In the genomic region with DNA sequence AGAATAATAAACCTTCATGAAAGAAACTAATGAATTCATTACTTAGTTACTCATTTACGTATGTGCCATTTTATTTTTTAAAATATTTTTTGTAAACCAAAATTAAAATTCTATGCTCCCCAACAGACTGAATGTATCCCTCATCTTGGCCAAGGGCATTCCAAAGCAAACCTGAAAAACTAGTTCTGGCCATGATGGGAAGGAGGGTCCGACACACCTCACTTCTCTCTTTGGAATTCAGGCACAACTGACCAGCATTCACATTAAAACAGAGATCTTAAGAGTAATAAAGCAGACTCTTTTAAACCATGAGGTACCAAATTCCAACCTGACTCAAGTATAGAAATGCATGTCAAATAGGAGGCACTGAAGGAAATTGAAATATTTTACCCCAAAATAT, we compare ENCODE assay signal across 19 cellular contexts.
"Had no signal": no experiment of that assay in that cellular context is flagged by ENCODE, and none has a peak within 500 bp of the region (broad histone marks: within the 10 kb centered on the region; RNA-seq: fewer than 3 reads in every experiment).

No MANE protein-coding gene starts in this region.

- H3K36me3 ChIP-seq: heart left ventricle, left ventricle myocardium inferior, lower lobe of right lung, right atrium auricular region, stomach, upper lobe of left lung, uterus had no signal

- H3K9me3 Mint-ChIP-seq: memory B cell had no signal

- H3K4me1 ChIP-seq: heart left ventricle, left ventricle myocardium inferior, lower lobe of right lung, right atrium auricular region, stomach, upper lobe of left lung, uterus had no signal

- H3K27me3 Mint-ChIP-seq: memory B cell; naive thymus-derived CD4-positive, alpha-beta T cell had no signal

- H3K4me3 ChIP-seq: coronary artery, heart left ventricle, left ventricle myocardium inferior, lower lobe of right lung, right atrium auricular region, stomach, upper lobe of left lung, uterus had no signal

- H3K27ac Mint-ChIP-seq: memory B cell; naive thymus-derived CD4-positive, alpha-beta T cell had no signal

- DNase-seq: effector CD8-positive, alpha-beta T cell; heart left ventricle; hippocampal formation; islet precursor cell; left ventricle myocardium inferior; lower lobe of right lung; naive thymus-derived CD4-positive, alpha-beta T cell; posterior cingulate gyrus; small intestine; stimulated activated CD4-positive, alpha-beta T cell treated with anti-CD3 and anti-CD28 coated beads, Interleukin-12 subunit alpha, Interleukin-12 subunit beta, amount 100 ng/mL, for 4 hours; stimulated activated naive CD4-positive, alpha-beta T cell; stomach; substantia nigra; upper lobe of left lung; uterus had no signal

- ATAC-seq: esophagus mucosa; heart left ventricle; lower lobe of right lung; naive thymus-derived CD4-positive, alpha-beta T cell had no signal

- H3K27ac ChIP-seq: coronary artery, heart left ventricle, left ventricle myocardium inferior, lower lobe of right lung, right atrium auricular region, stomach, upper lobe of left lung, uterus had no signal

- H3K4me3 Mint-ChIP-seq: memory B cell; naive thymus-derived CD4-positive, alpha-beta T cell had no signal

- H3K27me3 ChIP-seq: heart left ventricle, right atrium auricular region, stomach, upper lobe of left lung had no signal

- H3K4me1 Mint-ChIP-seq: memory B cell; naive thymus-derived CD4-positive, alpha-beta T cell had no signal

- H3K9me3 ChIP-seq: heart left ventricle, left ventricle myocardium inferior, lower lobe of right lung, right atrium auricular region, stomach, upper lobe of left lung, uterus had no signal

- H3K36me3 Mint-ChIP-seq: memory B cell; naive thymus-derived CD4-positive, alpha-beta T cell had no signal
